ENCODE assay signal across 8 cellular contexts in the genomic region with DNA sequence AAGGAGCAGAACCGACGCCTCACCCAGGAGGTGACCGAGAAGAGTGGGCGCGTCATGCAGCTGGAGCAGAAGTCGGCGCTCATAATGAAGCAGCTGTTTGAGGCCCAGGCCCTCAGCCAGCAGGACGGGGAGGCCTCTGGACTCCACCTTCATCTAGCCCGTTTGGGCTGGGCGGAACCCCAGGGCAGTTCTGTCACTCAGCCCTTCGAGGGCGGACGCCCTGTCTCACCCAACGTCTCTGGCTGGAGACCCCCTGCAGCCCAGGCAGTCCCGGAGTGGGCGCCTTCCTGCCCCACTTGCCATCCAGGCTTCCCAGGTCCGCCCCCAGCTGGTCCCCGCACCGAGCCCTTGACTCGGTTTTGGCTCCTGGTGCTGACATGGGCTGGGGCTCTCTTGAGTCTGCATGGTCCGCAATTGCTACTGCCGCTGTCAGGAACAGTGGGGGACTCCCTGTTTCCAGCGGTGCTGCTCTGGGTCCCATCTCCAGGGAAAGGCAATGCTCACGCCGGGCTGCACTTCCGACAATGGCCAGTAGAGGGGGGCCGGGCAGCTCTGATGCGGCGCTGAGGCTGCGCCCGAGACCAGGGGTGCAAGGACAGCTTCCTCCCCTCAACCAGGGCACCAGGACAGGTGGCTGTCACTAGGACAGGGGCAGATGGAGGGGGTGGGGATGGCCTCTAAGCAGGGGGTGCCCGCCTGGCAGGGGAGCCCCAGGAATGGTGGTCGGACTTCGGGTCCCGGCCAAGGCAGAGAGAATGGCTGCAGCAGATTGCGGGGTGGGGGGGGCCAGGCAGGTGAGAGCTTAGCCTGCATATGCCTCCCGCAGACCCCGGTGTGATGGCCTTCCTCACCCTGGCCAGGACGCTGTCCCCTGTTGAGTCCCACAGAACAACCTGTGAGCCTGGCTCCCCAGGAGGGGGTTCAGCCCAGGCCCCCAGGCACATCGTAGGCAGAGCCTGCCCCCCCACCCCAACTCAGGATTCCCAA.
DNase-seq lines count a peak whose midpoint lies in the region; ATAC-seq lines count a peak whose summit lies in the region.

No MANE protein-coding gene starts in this region.

- peak; percentile 49 for ATAC-seq in GM21576 (IDR thresholded peaks at IDR 0.05; ENCODE audit: unreplicated experiment)

- peak; percentile 66 for DNase-seq in CD1c-positive myeloid dendritic cell (ENCODE audit: extremely low spot score)
- DNase-seq in NCI-H1694 (lab: John Stamatoyannopoulos, UW) = peak; percentile 55
- peak; percentile 66 to 72 for DNase-seq in activated CD4-positive, alpha-beta T cell treated with anti-CD3 and anti-CD28 coated beads, Interleukin-2, amount 50 U/mL, for 4 hours
- DNase-seq in dermis blood vessel endothelial cell = peak; percentile 71
- DNase-seq in lung microvascular endothelial cell (ENCODE audit: low read depth in 2 of 2) = peak; percentile 49 to 68
- peak; percentile 42 for DNase-seq in stimulated activated CD8-positive, alpha-beta memory T cell treated with anti-CD3 and anti-CD28 coated beads, Interleukin-12 subunit alpha, Interleukin-12 subunit beta, amount 100 ng/mL, for 24 hours (ENCODE audit: extremely low read depth)
- no peak for DNase-seq in cortex of kidney (lab: John Stamatoyannopoulos, UW)
